In the genomic region with DNA sequence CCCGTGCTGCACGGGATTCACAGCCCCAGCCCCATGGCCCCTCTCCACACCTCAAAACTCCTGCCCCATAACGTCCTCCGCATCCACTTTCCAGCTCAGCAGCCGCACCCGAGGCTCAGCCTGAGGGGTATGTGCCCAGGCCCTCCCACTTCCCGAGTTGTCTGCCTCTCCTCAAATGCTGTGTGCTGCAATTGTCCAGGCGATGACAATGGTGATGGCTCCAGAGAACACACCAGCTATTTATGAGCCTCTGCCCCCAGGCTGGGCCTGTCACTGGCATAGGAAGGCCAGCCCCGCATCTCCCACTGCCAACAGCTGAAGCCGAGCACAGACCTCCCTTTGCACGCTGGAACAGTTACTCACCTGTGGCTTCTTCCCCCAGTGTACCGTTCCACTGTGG, we compare ENCODE assay signal across 19 cellular contexts. TPM values are rescaled to one million over a fixed set of nuclear protein-coding genes. Genes with fewer than 3 reads are reported as not detected.
DNase-seq lines count a peak whose midpoint lies in the region; ATAC-seq and TF ChIP-seq lines count a peak whose summit lies in the region.
"Had no signal": no experiment of that assay in that cellular context is flagged by ENCODE, and none has a peak within 500 bp of the region (broad histone marks: within the 10 kb centered on the region; RNA-seq: fewer than 3 reads in every experiment).

No MANE protein-coding gene starts in this region.

- TF ChIP-seq CTCF in brain (conservative IDR thresholded peaks at IDR 0.05) (no peak), heart left ventricle (IDR thresholded peaks at IDR 0.05) (no peak), nephron (IDR thresholded peaks at IDR 0.05; ENCODE audit: unreplicated experiment in 3 of 3) (no peak), GM10266 (IDR thresholded peaks at IDR 0.05; ENCODE audit: control insufficient read depth, insufficient read depth, low read depth, missing control alignments) (no peak)

- no peak overlapping the region for H3K4me3 Mint-ChIP-seq in brain
- H3K4me3 Mint-ChIP-seq in nephron: peak overlapping the region in 1 of 3 experiments; percentile 1
- H3K4me3 Mint-ChIP-seq: activated CD8-positive, alpha-beta T cell treated with anti-CD3 and anti-CD28 coated beads, Interleukin-2, amount 10 ng/mL, durations not matched to agents 7 days and 5 days; activated naive CD8-positive, alpha-beta T cell treated with anti-CD3 and anti-CD28 coated beads for 36 hours; natural killer cell treated with Interleukin-12 subunit alpha and Interleukin-12 subunit beta and Interleukin-15 and Interleukin-18, amount 100 ng/mL, for 72 hours; WTC11 had no signal

- H3K27ac ChIP-seq in heart left ventricle: peak overlapping the region; percentile 86 to 100 (median 96)
- H3K27ac ChIP-seq: right lobe of liver had no signal

- H3K27me3 ChIP-seq in heart left ventricle: no peaks in the 10 kb centered on the region
- H3K27me3 ChIP-seq: MG63, right lobe of liver had no signal

- H3K9me3 ChIP-seq in heart left ventricle: no peaks in the 10 kb centered on the region
- H3K9me3 ChIP-seq: MG63, right lobe of liver had no signal

- peaks cover 0 to 13% (median 0%) of the 10 kb centered on the region in 9 donors for H3K36me3 ChIP-seq in heart left ventricle
- H3K36me3 ChIP-seq: MG63, right lobe of liver had no signal

- H3K27me3 Mint-ChIP-seq in brain: peaks cover 4% of the 10 kb centered on the region
- H3K27me3 Mint-ChIP-seq in nephron (ENCODE audit: low read depth): peaks cover 25% of the 10 kb centered on the region
- H3K27me3 Mint-ChIP-seq: activated naive CD8-positive, alpha-beta T cell treated with anti-CD3 and anti-CD28 coated beads for 36 hours; natural killer cell treated with Interleukin-12 subunit alpha and Interleukin-12 subunit beta and Interleukin-15 and Interleukin-18, amount 100 ng/mL, for 72 hours had no signal

- H3K4me1 Mint-ChIP-seq in brain (peaks cover 60% of the 10 kb centered on the region), nephron (peaks cover 63% of the 10 kb centered on the region)
- H3K4me1 Mint-ChIP-seq: activated naive CD8-positive, alpha-beta T cell treated with anti-CD3 and anti-CD28 coated beads for 36 hours had no signal

- H3K27ac Mint-ChIP-seq in brain: peak overlapping the region in 3 of 5 experiments; percentile 29 to 81 (median 46)
- H3K27ac Mint-ChIP-seq in nephron: peak overlapping the region in 2 of 3 experiments; percentile 34 to 61
- H3K27ac Mint-ChIP-seq: activated CD8-positive, alpha-beta T cell treated with anti-CD3 and anti-CD28 coated beads, Interleukin-2, amount 10 ng/mL, durations not matched to agents 7 days and 5 days; activated naive CD8-positive, alpha-beta T cell treated with anti-CD3 and anti-CD28 coated beads for 36 hours; natural killer cell treated with Interleukin-12 subunit alpha and Interleukin-12 subunit beta and Interleukin-15 and Interleukin-18, amount 100 ng/mL, for 72 hours; WTC11 had no signal

- ATAC-seq in heart left ventricle (peak; percentile 7 to 14 (median 9)), GM19463 (IDR thresholded peaks at IDR 0.05; ENCODE audit: unreplicated experiment) (no peak)
- ATAC-seq: activated CD8-positive, alpha-beta T cell treated with anti-CD3 and anti-CD28 coated beads, Interleukin-2, amount 10 ng/mL, durations not matched to agents 7 days and 5 days; natural killer cell treated with Interleukin-12 subunit alpha and Interleukin-12 subunit beta and Interleukin-15 and Interleukin-18, amount 100 ng/mL, for 72 hours; right lobe of liver; WTC11 had no signal

- 35 to 61% (median 49%) methylated on average over 12 of the region's 12 CpGs for whole genome bisulfite sequencing in heart left ventricle, 4 donors

- TF ChIP-seq POLR2A in heart left ventricle (IDR thresholded peaks at IDR 0.05): peak in 1 of 2 donors; percentile 41

- intact Hi-C loops in heart left ventricle (cut with DNase I): no loop called here

- H3K9me3 Mint-ChIP-seq in brain (no peaks in the 10 kb centered on the region), nephron (no peaks in the 10 kb centered on the region)
- H3K9me3 Mint-ChIP-seq: activated naive CD8-positive, alpha-beta T cell treated with anti-CD3 and anti-CD28 coated beads for 36 hours; natural killer cell treated with Interleukin-12 subunit alpha and Interleukin-12 subunit beta and Interleukin-15 and Interleukin-18, amount 100 ng/mL, for 72 hours; WTC11 had no signal

- DNase-seq in heart left ventricle (peak; percentile 62 to 86 (median 72)), superior temporal gyrus (ENCODE audit: extremely low spot score) (peak; percentile 93), DMS79 (lab: John Stamatoyannopoulos, UW) (no peak), GM10266 (ENCODE audit: extremely low spot score) (no peak)
- DNase-seq: activated CD8-positive, alpha-beta T cell treated with anti-CD3 and anti-CD28 coated beads, Interleukin-2, amount 10 ng/mL, durations not matched to agents 7 days and 5 days; activated naive CD8-positive, alpha-beta T cell treated with anti-CD3 and anti-CD28 coated beads for 36 hours; MG63; right lobe of liver; SIG-M5; stimulated activated CD4-positive, alpha-beta T cell treated with anti-CD3 and anti-CD28 coated beads, Interleukin-1b, Interleukin-23, amount 100 ng/mL, for 48 hours; T-helper 2 cell had no signal

- peaks cover 0 to 69% (median 38%) of the 10 kb centered on the region in 12 donors for H3K4me1 ChIP-seq in heart left ventricle
- H3K4me1 ChIP-seq: right lobe of liver had no signal

- peak overlapping the region; percentile 12 to 89 (median 63) for H3K4me3 ChIP-seq in heart left ventricle
- H3K4me3 ChIP-seq: lung, MG63, right lobe of liver had no signal

- no peaks in the 10 kb centered on the region for H3K36me3 Mint-ChIP-seq in brain
- no peaks in the 10 kb centered on the region for H3K36me3 Mint-ChIP-seq in nephron (ENCODE audit: low read depth)
- H3K36me3 Mint-ChIP-seq: activated naive CD8-positive, alpha-beta T cell treated with anti-CD3 and anti-CD28 coated beads for 36 hours; natural killer cell treated with Interleukin-12 subunit alpha and Interleukin-12 subunit beta and Interleukin-15 and Interleukin-18, amount 100 ng/mL, for 72 hours; WTC11 had no signal

RNA-seq across cellular contexts. Expression of gene LDB3, which starts 2.4 kb away (rescaled TPM):
- polyA plus RNA-seq in brain (ENCODE audit: insufficient read depth, low read depth, low replicate concordance): 14.4 TPM
- 1,000 to 10,000 TPM in 7 of 9 donors, 100 to 1,000 TPM in 2; 800 to 1,716 (median 1,273) TPM for total RNA-seq in heart left ventricle
- polyA plus RNA-seq in heart left ventricle: 1,000 to 10,000 TPM in 1 of 2 donors, 100 to 1,000 TPM in 1; 165 to 1,759 TPM
- total RNA-seq: bronchial epithelial cell; natural killer cell treated with Interleukin-12 subunit alpha and Interleukin-12 subunit beta and Interleukin-15 and Interleukin-18, amount 100 ng/mL, for 72 hours had no signal

RNA-seq across cellular contexts. Expression of gene OPN4, which starts 11.5 kb away (rescaled TPM):
- polyA plus RNA-seq in brain (ENCODE audit: insufficient read depth, low read depth, low replicate concordance): 0.27 TPM
- total RNA-seq in heart left ventricle: under 1 TPM in 3 of 9 donors, not detected in 6; 0.19 to 0.28 (median 0.25) TPM
- polyA plus RNA-seq in heart left ventricle: under 1 TPM; 0.03 to 0.08 TPM
- total RNA-seq: activated CD8-positive, alpha-beta T cell treated with anti-CD3 and anti-CD28 coated beads, Interleukin-2, amount 10 ng/mL, durations not matched to agents 7 days and 5 days; activated naive CD8-positive, alpha-beta T cell treated with anti-CD3 and anti-CD28 coated beads for 36 hours; bronchial epithelial cell; natural killer cell treated with Interleukin-12 subunit alpha and Interleukin-12 subunit beta and Interleukin-15 and Interleukin-18, amount 100 ng/mL, for 72 hours; NCI-H460; right lobe of liver; WTC11 had no signal
- polyA plus RNA-seq: lung had no signal

Comparison
In these comparisons a context has a peak if more than half of its experiments do, and no peak if none do; other contexts are left out.
1. DNase-seq: peak in heart left ventricle (5 of 5) and superior temporal gyrus (single experiment); none in DMS79 (single experiment) and GM10266 (single experiment).
2. RNA of gene LDB3, which starts 2.4 kb away (polyA plus RNA-seq): 165 to 1,759 TPM in heart left ventricle; 14.4 TPM in brain (single experiment); every median in the first group is over 10 times any median in the second.